In genomic region chrX:41402556-41402955, GRCh38 we compare ENCODE assay signal across 11 cellular contexts. TPM values are rescaled to one million over a fixed set of nuclear protein-coding genes. Genes with fewer than 3 reads are reported as not detected.
"Had no signal": no experiment of that assay in that cellular context is flagged by ENCODE, and none has a peak within 500 bp of the region (broad histone marks: within the 10 kb centered on the region; RNA-seq: fewer than 3 reads in every experiment).

No MANE protein-coding gene starts in this region.

RNA-seq across cellular contexts. Expression of gene NYX, which starts 44.6 kb away (rescaled TPM):
- total RNA-seq: PC-3, PC-9, Peyer's patch, Right ventricle myocardium inferior, Right ventricle myocardium superior, RPMI7951, SJCRH30, SJSA1, SK-MEL-5, T-cell had no signal
- polyA plus RNA-seq: SK-N-SH had no signal
